Comparison of ENCODE assay signal across 8 cellular contexts in genomic region chr2:71223767-71224333, GRCh38. TPM values are rescaled to one million over a fixed set of nuclear protein-coding genes. Genes with fewer than 3 reads are reported as not detected.
DNase-seq lines count a peak whose midpoint lies in the region; ATAC-seq and TF ChIP-seq lines count a peak whose summit lies in the region.

No MANE protein-coding gene starts in this region.

- WGBS in mesendoderm (ENCODE audit: extremely low coverage, insufficient coverage, low lambda C conversion rate), result no CpG with 5 or more reads among the region's 3 CpGs

- intact Hi-C loops in CD14-positive monocyte (cut with micrococcal nuclease) (no loop called here), dorsolateral prefrontal cortex (cut with DNase I) (loop anchor here (2.0 to 10.0 kb wide), 6 partner anchors 107 to 288 kb away; partner anchors contain the start of gene ZNF638 (in 1 of the 2))

- peaks cover 0 to 8% (median 1%) of the 10 kb centered on the region in 7 donors for H3K9me3 Mint-ChIP-seq in CD14-positive monocyte
- H3K9me3 Mint-ChIP-seq in natural killer cell treated with Interleukin-12 subunit alpha and Interleukin-12 subunit beta and Interleukin-15 and Interleukin-18, amount 100 ng/mL, for 72 hours, result no peaks in the 10 kb centered on the region

- H3K4me3 ChIP-seq in HFF-Myc (replicated peaks; ENCODE audit: low read depth, low read length) (no peak overlapping the region), NT2/D1 (ENCODE audit: insufficient read length, low read depth) (no peak overlapping the region), dorsolateral prefrontal cortex (peak overlapping the region in 3 of 59 donors; percentile 10 to 90 (median 15)), mesendoderm (ENCODE audit: low read length) (no peak overlapping the region)

- H3K9ac ChIP-seq in NT2/D1 (ENCODE audit: insufficient read length, low read depth) (no peak overlapping the region), mesendoderm (ENCODE audit: low read length) (no peak overlapping the region)

- no peak overlapping the region for H3K18ac ChIP-seq in mesendoderm (ENCODE audit: low read length)

- H3K4me2 ChIP-seq in mesendoderm (ENCODE audit: low read length), result no peak overlapping the region

- TF ChIP-seq CTCF in CD14-positive monocyte (IDR thresholded peaks at IDR 0.05), result peak; percentile 18
- TF ChIP-seq CTCF in HFF-Myc (IDR thresholded peaks at IDR 0.05; ENCODE audit: low read depth, low read length, missing control alignments), result peak; percentile 57
- TF ChIP-seq CTCF in dorsolateral prefrontal cortex (IDR thresholded peaks at IDR 0.05 in 54 of 56, conservative IDR thresholded peaks at IDR 0.05 in 2 of 56; ENCODE audit: low read depth in 1 of 56, partially characterized antibody in 56 of 56), result peak; percentile 23 to 94 (median 77)

- H3K4me1 ChIP-seq in NT2/D1 (ENCODE audit: insufficient read depth, insufficient read length) (no peaks in the 10 kb centered on the region), mesendoderm (ENCODE audit: control insufficient read depth, low read depth, low read length) (no peaks in the 10 kb centered on the region)

- H3K27ac ChIP-seq in dorsolateral prefrontal cortex (peak overlapping the region in 35 of 59 donors; percentile 3 to 97 (median 66)), mesendoderm (ENCODE audit: low read depth, low read length) (no peak overlapping the region)

- no peaks in the 10 kb centered on the region for H3K9me3 ChIP-seq in NT2/D1 (ENCODE audit: insufficient read depth, low read length)

- DNase-seq in CD14-positive monocyte (ENCODE audit: low spot score), result no peak
- peak; percentile 9 for DNase-seq in HFF-Myc (ENCODE audit: extremely low read depth, low read depth)
- DNase-seq in NT2/D1 (ENCODE audit: low read depth, low spot score), result peak; percentile 72
- peak; percentile 72 to 91 (median 83) for DNase-seq in dorsolateral prefrontal cortex
- peak; percentile 77 for DNase-seq in mesendoderm
- DNase-seq in natural killer cell treated with Interleukin-12 subunit alpha and Interleukin-12 subunit beta and Interleukin-15 and Interleukin-18, amount 100 ng/mL, for 72 hours (ENCODE audit: low spot score), result no peak

- H2BK5ac ChIP-seq in mesendoderm (ENCODE audit: low read length), result no peak overlapping the region

- no peaks in the 10 kb centered on the region for H3K79me1 ChIP-seq in mesendoderm (ENCODE audit: low read length)

- ATAC-seq in GM21515 (IDR thresholded peaks at IDR 0.05; ENCODE audit: unreplicated experiment), result no peak
- no peak for ATAC-seq in natural killer cell treated with Interleukin-12 subunit alpha and Interleukin-12 subunit beta and Interleukin-15 and Interleukin-18, amount 100 ng/mL, for 72 hours
- no peak for ATAC-seq in HG03045 (IDR thresholded peaks at IDR 0.05; ENCODE audit: unreplicated experiment)

- no peaks in the 10 kb centered on the region for H3K36me3 Mint-ChIP-seq in CD14-positive monocyte
- no peaks in the 10 kb centered on the region for H3K36me3 Mint-ChIP-seq in natural killer cell treated with Interleukin-12 subunit alpha and Interleukin-12 subunit beta and Interleukin-15 and Interleukin-18, amount 100 ng/mL, for 72 hours

- no peak overlapping the region for H3K4ac ChIP-seq in mesendoderm (ENCODE audit: low read depth, low read length)

- H4K8ac ChIP-seq in mesendoderm (ENCODE audit: low read depth, low read length), result no peak overlapping the region

- no peak overlapping the region for H2BK15ac ChIP-seq in mesendoderm (replicated peaks; ENCODE audit: low read depth)

- no peak overlapping the region for H3K4me3 Mint-ChIP-seq in CD14-positive monocyte
- H3K4me3 Mint-ChIP-seq in natural killer cell treated with Interleukin-12 subunit alpha and Interleukin-12 subunit beta and Interleukin-15 and Interleukin-18, amount 100 ng/mL, for 72 hours, result no peak overlapping the region

- H3K23ac ChIP-seq in mesendoderm (ENCODE audit: low read length), result no peak overlapping the region

- H3K27ac Mint-ChIP-seq in CD14-positive monocyte, result no peak overlapping the region
- H3K27ac Mint-ChIP-seq in natural killer cell treated with Interleukin-12 subunit alpha and Interleukin-12 subunit beta and Interleukin-15 and Interleukin-18, amount 100 ng/mL, for 72 hours, result no peak overlapping the region

- no peak overlapping the region for H2AK5ac ChIP-seq in mesendoderm (ENCODE audit: low read length)

- peaks cover 13% of the 10 kb centered on the region for H3K4me1 Mint-ChIP-seq in CD14-positive monocyte
- H3K4me1 Mint-ChIP-seq in natural killer cell treated with Interleukin-12 subunit alpha and Interleukin-12 subunit beta and Interleukin-15 and Interleukin-18, amount 100 ng/mL, for 72 hours (ENCODE audit: low read depth in 2 of 2), result peaks cover 4 to 6% of the 10 kb centered on the region in 2 donors

- H3K27me3 ChIP-seq in NT2/D1 (ENCODE audit: insufficient read depth, insufficient read length) (peaks cover 8% of the 10 kb centered on the region), dorsolateral prefrontal cortex (no peaks in the 10 kb centered on the region), mesendoderm (ENCODE audit: insufficient read depth, low read length, poor library complexity) (no peaks in the 10 kb centered on the region)

- H3K79me2 ChIP-seq in mesendoderm (ENCODE audit: control insufficient read depth, insufficient read depth, low read length), result no peaks in the 10 kb centered on the region

- no peak overlapping the region for H3K56ac ChIP-seq in mesendoderm (ENCODE audit: low read length)

- H3K27me3 Mint-ChIP-seq in CD14-positive monocyte (ENCODE audit: low read depth in 3 of 3), result peaks cover 3 to 10% (median 5%) of the 10 kb centered on the region in 3 donors
- no peaks in the 10 kb centered on the region for H3K27me3 Mint-ChIP-seq in natural killer cell treated with Interleukin-12 subunit alpha and Interleukin-12 subunit beta and Interleukin-15 and Interleukin-18, amount 100 ng/mL, for 72 hours

- H3K36me3 ChIP-seq in NT2/D1 (ENCODE audit: insufficient read depth, insufficient read length, low read length) (no peaks in the 10 kb centered on the region), mesendoderm (ENCODE audit: control insufficient read depth, insufficient read depth, low read length) (no peaks in the 10 kb centered on the region)

- H2BK120ac ChIP-seq in mesendoderm (ENCODE audit: low read depth, low read length), result no peak overlapping the region

- no peak overlapping the region for H4K5ac ChIP-seq in mesendoderm (ENCODE audit: low read length)

RNA-seq across cellular contexts. Expression of gene PAIP2B, which starts 3.1 kb away (rescaled TPM):
- polyA plus RNA-seq in CD14-positive monocyte, result under 1 TPM; 0.08 to 0.17 TPM
- total RNA-seq in dorsolateral prefrontal cortex, result 100 to 1,000 TPM in 25 of 120 experiments, 10 to 100 TPM in 95; 17.6 to 189 (median 63.5) TPM
- 4.5 TPM for polyA plus RNA-seq in mesendoderm (2013, experiment 1 of 2)
- polyA plus RNA-seq in mesendoderm (2013, experiment 2 of 2), result 4.3 TPM
- 1 to 10 TPM in 1 of 2 donors, under 1 TPM in 1; 0.78 to 1.2 TPM for total RNA-seq in natural killer cell treated with Interleukin-12 subunit alpha and Interleukin-12 subunit beta and Interleukin-15 and Interleukin-18, amount 100 ng/mL, for 72 hours

Comparison
In these comparisons a context has a peak if more than half of its experiments do, and no peak if none do; other contexts are left out.
1. DNase-seq: peak in HFF-Myc (single experiment), NT2/D1 (single experiment), dorsolateral prefrontal cortex (10 of 10) and mesendoderm (single experiment); none in CD14-positive monocyte (single experiment) and natural killer cell treated with Interleukin-12 subunit alpha and Interleukin-12 subunit beta and Interleukin-15 and Interleukin-18, amount 100 ng/mL, for 72 hours (single experiment).
2. CTCF ChIP-seq: peak in every context shown above with its lines; median percentile 77 in dorsolateral prefrontal cortex; 57 in HFF-Myc; 18 in CD14-positive monocyte.
3. RNA of gene PAIP2B, which starts 3.1 kb away (total RNA-seq): 17.6 to 189 TPM in dorsolateral prefrontal cortex; 0.78 to 1.2 TPM in natural killer cell treated with Interleukin-12 subunit alpha and Interleukin-12 subunit beta and Interleukin-15 and Interleukin-18, amount 100 ng/mL, for 72 hours; every median in the first group is over 4 times any median in the second.
4. intact Hi-C loops: an anchor here in dorsolateral prefrontal cortex (2.0 to 10.0 kb wide); none called in CD14-positive monocyte.